ENCODE assay signal across 20 cellular contexts in the genomic region with DNA sequence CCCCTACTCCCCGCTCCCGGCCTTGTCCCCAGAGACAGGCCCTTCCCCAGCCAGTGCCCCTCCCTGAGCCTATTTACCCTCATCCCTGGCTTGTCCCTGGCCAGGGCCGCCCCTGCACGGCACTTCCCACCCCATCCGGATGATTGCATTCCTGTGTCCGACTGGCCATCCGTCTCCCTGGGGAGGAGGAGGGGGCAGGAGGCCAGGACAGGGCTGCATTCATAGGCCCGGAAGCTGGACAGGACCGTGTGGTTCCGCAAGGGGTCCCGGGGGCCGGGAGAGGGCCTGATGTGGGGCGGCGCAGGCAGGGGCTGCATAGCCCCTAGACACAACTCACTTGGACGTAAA.
"Had no signal": no experiment of that assay in that cellular context is flagged by ENCODE, and none has a peak within 500 bp of the region (broad histone marks: within the 10 kb centered on the region; RNA-seq: fewer than 3 reads in every experiment).

No MANE protein-coding gene starts in this region.

- H3K4me1 Mint-ChIP-seq: activated CD4-positive, alpha-beta T cell treated with anti-CD3 and anti-CD28 coated beads, Interleukin-2, amount 10 ng/mL, durations not matched to agents 7 days and 5 days; brain had no signal

- H3K27ac ChIP-seq: epithelial cell of prostate, neural progenitor cell, prostate gland, sigmoid colon, tibial artery had no signal

- DNase-seq: activated CD4-positive, alpha-beta T cell treated with anti-CD3 and anti-CD28 coated beads, Interleukin-2, amount 10 ng/mL, durations not matched to agents 7 days and 5 days; activated CD8-positive, alpha-beta T cell treated with anti-CD3 and anti-CD28 coated beads, Interleukin-2, amount 10 ng/mL, durations not matched to agents 7 days and 5 days; activated naive CD4-positive, alpha-beta T cell treated with anti-CD3 and anti-CD28 coated beads for 36 hours; activated T-cell treated with anti-CD3 and anti-CD28 coated beads, Interleukin-2, amount 50 U/mL, for 24 hours; anterior cingulate cortex; central memory CD4-positive, alpha-beta T cell; dorsolateral prefrontal cortex; foreskin fibroblast; mucosa of descending colon; naive B cell; sigmoid colon; stimulated activated naive CD4-positive, alpha-beta T cell; tibial artery; uterus had no signal

- H3K4me3 ChIP-seq: dorsolateral prefrontal cortex, mucosa of descending colon, neural progenitor cell, prostate gland, sigmoid colon, tibial artery, uterus had no signal

- ATAC-seq: activated CD4-positive, CD25-positive, alpha-beta regulatory T cell treated with anti-CD3 and anti-CD28 coated beads, Interleukin-2, amount 50 U/mL, for 24 hours; activated CD8-positive, alpha-beta T cell treated with anti-CD3 and anti-CD28 coated beads, Interleukin-2, amount 10 ng/mL, durations not matched to agents 7 days and 5 days; mucosa of descending colon had no signal

- H3K9me3 Mint-ChIP-seq: activated CD4-positive, alpha-beta T cell treated with anti-CD3 and anti-CD28 coated beads, Interleukin-2, amount 10 ng/mL, durations not matched to agents 7 days and 5 days; activated naive CD4-positive, alpha-beta T cell treated with anti-CD3 and anti-CD28 coated beads for 36 hours; activated T-cell treated with anti-CD3 and anti-CD28 coated beads, Interleukin-2, amount 50 U/mL, for 24 hours; brain; memory B cell; naive B cell; neural progenitor cell had no signal

- H3K4me3 Mint-ChIP-seq: activated CD4-positive, alpha-beta T cell treated with anti-CD3 and anti-CD28 coated beads, Interleukin-2, amount 10 ng/mL, durations not matched to agents 7 days and 5 days; activated CD8-positive, alpha-beta T cell treated with anti-CD3 and anti-CD28 coated beads, Interleukin-2, amount 10 ng/mL, durations not matched to agents 7 days and 5 days; activated naive CD4-positive, alpha-beta T cell treated with anti-CD3 and anti-CD28 coated beads for 36 hours; activated T-cell treated with anti-CD3 and anti-CD28 coated beads, Interleukin-2, amount 50 U/mL, for 24 hours; brain; memory B cell; naive B cell; neural progenitor cell had no signal

- H3K9me3 ChIP-seq: mucosa of descending colon, prostate gland, sigmoid colon, tibial artery, uterus had no signal

- H3K27me3 Mint-ChIP-seq: activated CD4-positive, alpha-beta T cell treated with anti-CD3 and anti-CD28 coated beads, Interleukin-2, amount 10 ng/mL, durations not matched to agents 7 days and 5 days; activated T-cell treated with anti-CD3 and anti-CD28 coated beads, Interleukin-2, amount 50 U/mL, for 24 hours; memory B cell; naive B cell had no signal

- H3K27me3 ChIP-seq: dorsolateral prefrontal cortex, neural progenitor cell, sigmoid colon, tibial artery, uterus had no signal

- H3K27ac Mint-ChIP-seq: activated CD4-positive, alpha-beta T cell treated with anti-CD3 and anti-CD28 coated beads, Interleukin-2, amount 10 ng/mL, durations not matched to agents 7 days and 5 days; activated CD8-positive, alpha-beta T cell treated with anti-CD3 and anti-CD28 coated beads, Interleukin-2, amount 10 ng/mL, durations not matched to agents 7 days and 5 days; activated naive CD4-positive, alpha-beta T cell treated with anti-CD3 and anti-CD28 coated beads for 36 hours; brain; memory B cell had no signal

- H3K4me1 ChIP-seq: neural progenitor cell, prostate gland, sigmoid colon had no signal

- H3K36me3 ChIP-seq: neural progenitor cell, uterus had no signal
